8 cellular contexts compared by ENCODE assay signal in genomic region chr9:90379771-90380170, GRCh38.
"Had no signal": no experiment of that assay in that cellular context is flagged by ENCODE, and none has a peak within 500 bp of the region (broad histone marks: within the 10 kb centered on the region; RNA-seq: fewer than 3 reads in every experiment).

No MANE protein-coding gene starts in this region.

- H3K4me3 Mint-ChIP-seq: HFFc6 had no signal

- H3K9me3 ChIP-seq: HAP-1 had no signal

- H3K27ac Mint-ChIP-seq: HFFc6 had no signal

- ATAC-seq: HCT116, K562 had no signal

- H3K4me1 ChIP-seq: HAP-1 had no signal

- DNase-seq: GOT3, H7, HFFc6, IMR-90 had no signal

- FAIRE-seq: HTR-8/SVneo, K562 had no signal

- H3K36me3 ChIP-seq: HAP-1 had no signal

- H3K4me3 ChIP-seq: HAP-1, K562 had no signal
